Comparison of ENCODE assay signal across 13 cellular contexts in genomic region chr11:215581-216037, GRCh38. TPM values are rescaled to one million over a fixed set of nuclear protein-coding genes. Genes with fewer than 3 reads are reported as not detected.
DNase-seq lines count a peak whose midpoint lies in the region; ATAC-seq and TF ChIP-seq lines count a peak whose summit lies in the region.
"Had no signal": no experiment of that assay in that cellular context is flagged by ENCODE, and none has a peak within 500 bp of the region (broad histone marks: within the 10 kb centered on the region; RNA-seq: fewer than 3 reads in every experiment).

No MANE protein-coding gene starts in this region.

- H3K9me3 ChIP-seq in heart left ventricle (no peaks in the 10 kb centered on the region), upper lobe of right lung (no peaks in the 10 kb centered on the region), MG63 (no peaks in the 10 kb centered on the region)

- TF ChIP-seq CTCF in heart left ventricle (IDR thresholded peaks at IDR 0.05) (no peak), upper lobe of right lung (IDR thresholded peaks at IDR 0.05) (no peak)

- no peak overlapping the region for H3K4me3 ChIP-seq in heart left ventricle
- no peak overlapping the region for H3K4me3 ChIP-seq in upper lobe of right lung
- no peak overlapping the region for H3K4me3 ChIP-seq in MG63

- H3K4me1 ChIP-seq in heart left ventricle (peaks cover 0 to 7% (median 2%) of the 10 kb centered on the region in 12 donors), upper lobe of right lung (peaks cover 3% of the 10 kb centered on the region)

- intact Hi-C loops in cardiac septum (cut with DNase I), result no loop called here
- intact Hi-C loops in heart left ventricle (cut with DNase I), result loop anchor here in 1 of 10 donors (10.0 kb wide), 1 partner anchor 149 kb away; the partner anchor contains the start of gene B4GALNT4
- intact Hi-C loops in upper lobe of right lung (cut with DNase I), result no loop called here

- no peak for ATAC-seq in heart left ventricle
- ATAC-seq in upper lobe of right lung, result peak; percentile 7
- no peak for ATAC-seq in GM21390 (IDR thresholded peaks at IDR 0.05; ENCODE audit: unreplicated experiment)

- DNase-seq in cardiac septum (ENCODE audit: low spot score), result peak; percentile 53
- DNase-seq in heart left ventricle, result no peak
- peak; percentile 24 for DNase-seq in RKO (ENCODE audit: low spot score)
- no peak for DNase-seq in upper lobe of right lung
- no peak for DNase-seq in MG63
- no peak for DNase-seq in NCI-H146 treated with DMSO at 0.1 percent for 48 hours (lab: John Stamatoyannopoulos, UW; ENCODE audit: unreplicated experiment)
- DNase-seq: C1 segment of cervical spinal cord; islet precursor cell; NCI-H2081; SIG-M5; stimulated activated CD8-positive, alpha-beta memory T cell treated with anti-CD3 and anti-CD28 coated beads, Interleukin-4, amount 100 ng/mL, for 48 hours had no signal

- no peak for TF ChIP-seq POLR2A in heart left ventricle (IDR thresholded peaks at IDR 0.05)

- H3K27ac ChIP-seq in heart left ventricle (no peak overlapping the region), layer of hippocampus (ENCODE audit: low read depth, low read length) (peak overlapping the region; percentile 44), upper lobe of right lung (no peak overlapping the region)

- WGBS in heart left ventricle, 4 donors, result 70 to 84% (median 75%) methylated on average over 4 of the region's 4 CpGs

- peaks cover 0 to 87% (median 70%) of the 10 kb centered on the region in 9 donors for H3K36me3 ChIP-seq in heart left ventricle
- H3K36me3 ChIP-seq in upper lobe of right lung, result peaks cover 60% of the 10 kb centered on the region
- peaks cover 53% of the 10 kb centered on the region for H3K36me3 ChIP-seq in MG63

- H3K27me3 ChIP-seq in heart left ventricle (no peaks in the 10 kb centered on the region), layer of hippocampus (ENCODE audit: control insufficient read depth, insufficient read depth, low read length) (no peaks in the 10 kb centered on the region), upper lobe of right lung (no peaks in the 10 kb centered on the region), MG63 (no peaks in the 10 kb centered on the region)

RNA-seq across cellular contexts. Expression of gene RIC8A, which starts 8.1 kb away (rescaled TPM):
- total RNA-seq in cardiac septum, result 63.4 TPM
- 10 to 100 TPM; 48.7 to 94.1 (median 74.3) TPM for total RNA-seq in heart left ventricle
- polyA plus RNA-seq in heart left ventricle, result 10 to 100 TPM; 32.7 to 99.5 TPM
- 91.8 TPM for total RNA-seq in upper lobe of right lung
- total RNA-seq in MG63 (2014; rRNA removed; shearing (Covaris generic); ENCODE audit: low replicate concordance), result 142 and 222 TPM in 2 replicates

RNA-seq across cellular contexts. Expression of gene BET1L, which starts 8.4 kb away (rescaled TPM):
- total RNA-seq in cardiac septum (24.9 TPM), heart left ventricle (10 to 100 TPM; 16.4 to 32.2 (median 20.9) TPM), upper lobe of right lung (57.9 TPM)
- 10 to 100 TPM; 12.9 to 28.0 TPM for polyA plus RNA-seq in heart left ventricle
- total RNA-seq in MG63 (2014; rRNA removed; shearing (Covaris generic); ENCODE audit: low replicate concordance), result 28.2 and 29.0 TPM in 2 replicates

RNA-seq across cellular contexts. Expression of gene SIRT3, which starts 20.5 kb away (rescaled TPM):
- total RNA-seq in cardiac septum (27.0 TPM), heart left ventricle (10 to 100 TPM; 21.6 to 46.5 (median 27.8) TPM), upper lobe of right lung (15.7 TPM)
- polyA plus RNA-seq in heart left ventricle, result 10 to 100 TPM; 21.2 to 23.6 TPM
- total RNA-seq in MG63 (2014; rRNA removed; shearing (Covaris generic); ENCODE audit: low replicate concordance), result 15.1 and 24.9 TPM in 2 replicates

RNA-seq across cellular contexts. Expression of gene PSMD13, which starts 21.2 kb away (rescaled TPM):
- total RNA-seq in cardiac septum, result 87.5 TPM
- 100 to 1,000 TPM in 2 of 9 donors, 10 to 100 TPM in 7; 75.1 to 110 (median 87.5) TPM for total RNA-seq in heart left ventricle
- polyA plus RNA-seq in heart left ventricle, result 100 to 1,000 TPM; 119 to 140 TPM
- 89.9 TPM for total RNA-seq in upper lobe of right lung
- total RNA-seq in MG63 (2014; rRNA removed; shearing (Covaris generic); ENCODE audit: low replicate concordance), result 219 and 287 TPM in 2 replicates

RNA-seq across cellular contexts. Expression of gene SCGB1C1, which starts 22.7 kb away (rescaled TPM):
- not detected for total RNA-seq in cardiac septum
- total RNA-seq in heart left ventricle, result not detected
- not detected for polyA plus RNA-seq in heart left ventricle
- not detected for total RNA-seq in upper lobe of right lung
- total RNA-seq in MG63 (2014; rRNA removed; shearing (Covaris generic); ENCODE audit: low replicate concordance), result not detected in 2 replicates

Comparison
In these comparisons a context has a peak if more than half of its experiments do, and no peak if none do; other contexts are left out.
1. DNase-seq: peak in cardiac septum (single experiment) and RKO (single experiment); none in heart left ventricle (0 of 5), upper lobe of right lung (single experiment), MG63 (single experiment) and NCI-H146 treated with DMSO at 0.1 percent for 48 hours (single experiment).